Comparison of ENCODE assay signal across 1 cellular context in the genomic region with DNA sequence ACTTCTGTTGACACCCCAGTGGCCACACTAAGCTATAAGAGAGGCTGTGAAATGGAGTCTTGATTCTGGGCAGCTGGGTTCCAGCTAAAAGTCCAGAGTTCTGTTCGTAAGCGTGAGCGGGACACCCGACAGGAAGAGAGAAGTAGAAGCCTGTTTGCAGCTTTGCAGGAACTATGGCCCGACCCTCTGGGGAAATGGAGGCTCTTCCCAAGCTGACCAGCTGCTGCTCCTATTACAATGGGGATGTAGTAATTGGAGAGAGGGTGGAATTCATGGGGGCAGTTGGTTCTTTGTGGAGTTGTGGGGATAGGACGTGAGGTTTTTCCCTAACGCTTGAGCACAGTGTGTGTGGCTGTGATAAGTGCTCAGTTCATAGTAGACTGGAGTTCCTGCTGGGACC.
TF ChIP-seq lines count a peak whose summit lies in the region.

No MANE protein-coding gene starts in this region.

TF ChIP-seq in H1, 55 proteins besides CTCF, POLR2A, EP300 and RAD21:
- TF ChIP-seq SP2 (IDR thresholded peaks at IDR 0.05; ENCODE audit: low read length) = no peak
